8 cellular contexts compared by ENCODE assay signal in the genomic region with DNA sequence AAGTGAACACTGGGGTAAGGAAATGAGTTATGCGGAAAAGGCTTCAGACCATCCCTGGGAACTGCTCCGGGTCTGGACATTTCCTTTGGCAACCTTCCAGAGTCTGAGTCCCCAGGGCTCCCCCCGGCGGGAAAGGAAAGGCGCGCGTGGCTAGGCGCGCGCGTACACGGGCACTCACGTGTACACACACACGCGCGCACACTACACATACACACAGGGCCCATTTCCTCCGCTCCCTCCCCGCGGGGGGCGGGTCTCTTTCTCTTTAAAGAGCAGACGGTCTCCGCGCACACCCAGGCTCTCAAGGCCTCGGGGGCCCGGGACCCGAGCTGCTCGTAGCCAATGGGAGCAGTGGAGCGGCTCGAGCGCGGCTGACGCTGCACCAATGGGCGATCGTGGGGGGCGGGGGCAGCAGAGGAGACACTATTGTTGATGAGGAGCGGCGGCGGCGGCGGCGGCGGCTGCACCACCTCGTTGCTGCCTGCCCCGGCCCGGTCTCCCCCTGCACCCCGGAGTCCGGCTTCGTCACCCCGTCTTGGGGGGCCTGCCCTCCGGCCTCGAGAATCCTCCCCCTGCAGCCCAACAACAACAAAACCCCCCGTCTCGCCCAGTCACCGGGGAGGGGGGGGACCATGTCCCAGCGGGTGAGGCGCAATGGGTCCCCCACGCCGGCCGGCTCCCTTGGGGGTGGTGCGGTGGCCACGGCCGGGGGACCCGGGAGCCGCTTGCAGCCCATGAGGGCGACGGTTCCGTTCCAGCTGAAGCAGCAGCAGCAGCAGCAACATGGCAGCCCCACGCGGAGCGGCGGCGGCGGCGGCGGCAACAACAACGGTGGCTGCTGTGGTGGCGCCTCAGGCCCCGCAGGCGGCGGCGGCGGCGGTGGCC. TPM values are rescaled to one million over a fixed set of nuclear protein-coding genes. Genes with fewer than 3 reads are reported as not detected.
DNase-seq lines count a peak whose midpoint lies in the region; ATAC-seq and TF ChIP-seq lines count a peak whose summit lies in the region.

A gene (plus strand): TSS at position 414 of the 885 bp plus-strand sequence. CDS start 219 bp downstream, at position 633.

- TF ChIP-seq POLR2A in adrenal gland (IDR thresholded peaks at IDR 0.05) (peak; percentile 26 to 95), tibial nerve (IDR thresholded peaks at IDR 0.05) (peak; percentile 71 to 81)

- H2AK5ac ChIP-seq in trophoblast cell (ENCODE audit: low read length) = no peak within 1 kb of the TSS

- H3K4ac ChIP-seq in trophoblast cell (ENCODE audit: low read depth, low read length) = peak within 1 kb of the TSS; percentile 10

- peak within 1 kb of the TSS; percentile 94 to 99 (median 98) for H3K4me3 ChIP-seq in adrenal gland
- peak within 1 kb of the TSS; percentile 88 for H3K4me3 ChIP-seq in trophoblast cell (ENCODE audit: low read depth, low read length)
- peak within 1 kb of the TSS; percentile 90 to 99 (median 93) for H3K4me3 ChIP-seq in tibial nerve

- no peaks in the 10 kb centered on the region for H3K9me3 ChIP-seq in adrenal gland (replicated peaks in 1 of 3)
- no peaks in the 10 kb centered on the region for H3K9me3 ChIP-seq in trophoblast cell (ENCODE audit: insufficient read depth, low read depth, low read length)
- no peaks in the 10 kb centered on the region for H3K9me3 ChIP-seq in tibial nerve

- peak; percentile 55 to 81 for TF ChIP-seq EP300 in tibial nerve (IDR thresholded peaks at IDR 0.05)

- H4K12ac ChIP-seq in trophoblast cell (ENCODE audit: low read depth, low read length) = peak within 1 kb of the TSS; percentile 72

- intact Hi-C loops in adrenal gland (cut with DNase I) = no loop called here
- intact Hi-C loops in cardiac septum (cut with DNase I) = loop anchor here (5.0 to 10.0 kb wide), 4 partner anchors 47 to 270 kb away; a partner anchor contains a TSS

- TF ChIP-seq CTCF in GM13976 (IDR thresholded peaks at IDR 0.05; ENCODE audit: borderline replicate concordance, control extremely low read depth, extremely low read depth, insufficient read depth, missing control alignments) (no peak), adrenal gland (IDR thresholded peaks at IDR 0.05) (no peak), tibial nerve (IDR thresholded peaks at IDR 0.05) (no peak)

- peaks cover 3% of the 10 kb centered on the region for H3K79me2 ChIP-seq in trophoblast cell (ENCODE audit: control insufficient read depth, insufficient read depth, low read length, poor library complexity)

- no peaks in the 10 kb centered on the region for H3K27me3 ChIP-seq in adrenal gland
- no peaks in the 10 kb centered on the region for H3K27me3 ChIP-seq in trophoblast cell (ENCODE audit: insufficient read depth, low read length)
- H3K27me3 ChIP-seq in tibial nerve = no peaks in the 10 kb centered on the region

- ATAC-seq in HG02852 (IDR thresholded peaks at IDR 0.05; ENCODE audit: unreplicated experiment) = peak; percentile 92

- H4K8ac ChIP-seq in trophoblast cell (ENCODE audit: low read depth, low read length) = peak within 1 kb of the TSS; percentile 71

- no peaks in the 10 kb centered on the region for H3K36me3 ChIP-seq in adrenal gland (replicated peaks in 1 of 2)
- H3K36me3 ChIP-seq in trophoblast cell (ENCODE audit: control insufficient read depth in 1 of 2, insufficient read depth in 2 of 2, low read length in 2 of 2) = no peaks in the 10 kb centered on the region
- H3K36me3 ChIP-seq in tibial nerve = no peaks in the 10 kb centered on the region

- peak within 1 kb of the TSS; percentile 88 for H3K14ac ChIP-seq in trophoblast cell (ENCODE audit: low read length)

- peak; percentile 97 for DNase-seq in GM13976 (ENCODE audit: low spot score)
- DNase-seq in NCI-H1436 treated with DMSO at 0.1 percent for 48 hours (lab: John Stamatoyannopoulos, UW) = peak; percentile 84
- peak; percentile 98 for DNase-seq in T follicular helper cell (ENCODE audit: low read depth)
- peak; percentile 98 to 100 (median 99) for DNase-seq in adrenal gland
- peak; percentile 98 for DNase-seq in cardiac septum (ENCODE audit: low spot score)
- DNase-seq in trophoblast cell = peak; percentile 98 to 99
- peak; percentile 95 to 98 for DNase-seq in tibial nerve (ENCODE audit: low spot score in 2 of 2)

- peak within 1 kb of the TSS; percentile 89 for H2AFZ ChIP-seq in trophoblast cell (ENCODE audit: insufficient read depth, low read length, poor library complexity)

- H2BK5ac ChIP-seq in trophoblast cell (ENCODE audit: low read depth, low read length, poor library complexity) = peak within 1 kb of the TSS; percentile 34

- H3K4me1 ChIP-seq in adrenal gland (replicated peaks in 1 of 2) = peaks cover 13 to 42% of the 10 kb centered on the region in 2 donors
- H3K4me1 ChIP-seq in trophoblast cell (ENCODE audit: control insufficient read depth in 1 of 2, insufficient read depth in 2 of 2, low read length in 2 of 2) = no peaks in the 10 kb centered on the region
- peaks cover 0 to 29% (median 8%) of the 10 kb centered on the region in 4 donors for H3K4me1 ChIP-seq in tibial nerve

- peak within 1 kb of the TSS; percentile 87 for H3K9ac ChIP-seq in trophoblast cell (ENCODE audit: low read length)

- H3K18ac ChIP-seq in trophoblast cell (ENCODE audit: low read length) = peak within 1 kb of the TSS; percentile 77

- H3K4me2 ChIP-seq in trophoblast cell (ENCODE audit: low read length) = peak within 1 kb of the TSS; percentile 85

- peak within 1 kb of the TSS; percentile 82 for H4K91ac ChIP-seq in trophoblast cell (ENCODE audit: low read depth, low read length)

- H2BK12ac ChIP-seq in trophoblast cell (ENCODE audit: low read length) = no peak within 1 kb of the TSS

- 0% methylated on average over 27 to 83 of the region's 83 CpGs for WGBS in adrenal gland, 4 donors
- WGBS in trophoblast cell (ENCODE audit: extremely low coverage, insufficient coverage, insufficient read length) = no CpG with 5 or more reads among the region's 83 CpGs
- 0 to 1% methylated on average over 28 to 53 of the region's 83 CpGs for WGBS in tibial nerve, 2 donors

- H3K27ac ChIP-seq in adrenal gland = peak within 1 kb of the TSS; percentile 65 to 93 (median 89)
- H3K27ac ChIP-seq in trophoblast cell (ENCODE audit: low read depth, low read length) = peak within 1 kb of the TSS; percentile 72
- peak within 1 kb of the TSS; percentile 86 to 97 (median 96) for H3K27ac ChIP-seq in tibial nerve

- in situ Hi-C loops in GM13976 (cut with MboI; ENCODE audit: low sequenced_read_pairs, unreplicated experiment) = no loop called here

- H3K23ac ChIP-seq in trophoblast cell (ENCODE audit: low read length) = no peak within 1 kb of the TSS

- H3K79me1 ChIP-seq in trophoblast cell (ENCODE audit: low read length) = peaks cover 5% of the 10 kb centered on the region

- peak within 1 kb of the TSS; percentile 41 for H2BK120ac ChIP-seq in trophoblast cell (ENCODE audit: insufficient read depth, low read length, poor library complexity)

RNA-seq across cellular contexts. Expression of the gene that starts here (rescaled TPM):
- total RNA-seq in adrenal gland (10 to 100 TPM; 14.8 to 48.2 (median 23.9) TPM), cardiac septum (1.2 TPM), tibial nerve (10 to 100 TPM in 3 of 4 donors, 1 to 10 TPM in 1; 9.2 to 17.5 (median 12.5) TPM)
- 10 to 100 TPM in 1 of 3 donors, 1 to 10 TPM in 2; 4.7 to 10.1 (median 6.4) TPM for polyA plus RNA-seq in adrenal gland
- polyA plus RNA-seq in trophoblast cell (2013) = 3.9 and 4.1 TPM in 2 replicates

Comparison
In these comparisons a context has a peak if more than half of its experiments do, and no peak if none do; other contexts are left out.
1. Peak in every context shown above with its lines: DNase-seq, ATAC-seq, H3K4me3 ChIP-seq and H3K27ac ChIP-seq.